8 cellular contexts compared by ENCODE assay signal in the genomic region with DNA sequence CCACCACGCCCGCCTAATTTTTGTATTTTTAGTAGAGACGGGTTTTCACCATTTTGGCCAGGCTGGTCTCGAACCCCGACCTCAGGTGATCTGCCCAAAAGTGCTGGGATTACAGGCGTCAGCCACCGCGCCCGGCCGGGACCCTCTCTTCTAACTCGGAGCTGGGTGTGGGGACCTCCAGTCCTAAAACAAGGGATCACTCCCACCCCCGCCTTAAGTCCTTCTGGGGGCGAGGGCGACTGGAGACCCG. TPM values are rescaled to one million over a fixed set of nuclear protein-coding genes. Genes with fewer than 3 reads are reported as not detected.
A peak's percentile ranks its signal among the peaks of the same experiment; 100 is the strongest.
DNase-seq lines count a peak whose midpoint lies in the region; ATAC-seq, FAIRE-seq and TF ChIP-seq lines count a peak whose summit lies in the region.
"Not testable (repeated sequence)": the region's sequence is repeated elsewhere in the genome, so short reads cannot be mapped to it uniquely, and the experiment has no call there.

No MANE protein-coding gene starts in this region.

- dilution Hi-C loops in keratinocyte (cut with MboI; ENCODE audit: extremely low pct_ligation_motif_present, low sequenced_read_pairs): not testable (repeated sequence)

- not testable (repeated sequence) for H3K27me3 ChIP-seq in Caco-2 (replicated peaks; ENCODE audit: control insufficient read depth, insufficient read depth, low read length); Panc1 (ENCODE audit: control insufficient read depth, insufficient read depth, low read length); keratinocyte (ENCODE audit: control insufficient read depth, extremely low read depth, insufficient read depth, low read length); neuronal stem cell (ENCODE audit: control insufficient read depth in 3 of 3, insufficient read depth in 3 of 3, low read depth in 1 of 3, low read length in 3 of 3); suprapubic skin

- not testable (repeated sequence) for FAIRE-seq in keratinocyte (lab: Jason Lieb, UNC)

- DNase-seq in Caco-2; Panc1 (ENCODE audit: low read depth, low spot score); keratinocyte (ENCODE audit: low read depth, low spot score); neuronal stem cell (ENCODE audit: low spot score); suprapubic skin (ENCODE audit: low spot score in 2 of 2): not testable (repeated sequence)
- DNase-seq in effector memory CD8-positive, alpha-beta T cell: peak in 1 of 3 experiments; percentile 31

- not testable (repeated sequence) for H3K9me3 Mint-ChIP-seq in Caco-2 (ENCODE audit: unreplicated experiment); activated naive CD4-positive, alpha-beta T cell treated with anti-CD3 and anti-CD28 coated beads, Interleukin-2, amount 50 U/mL, for 24 hours; effector memory CD8-positive, alpha-beta T cell

- ATAC-seq in HG02623 (IDR thresholded peaks at IDR 0.05; ENCODE audit: unreplicated experiment) (peak; percentile 11), Panc1 (peak; percentile 14)
- ATAC-seq in effector memory CD8-positive, alpha-beta T cell (replicated peaks): peak; percentile 0

- peak overlapping the region; percentile 90 for H3K4me3 Mint-ChIP-seq in Caco-2 (ENCODE audit: unreplicated experiment)
- H3K4me3 Mint-ChIP-seq in activated naive CD4-positive, alpha-beta T cell treated with anti-CD3 and anti-CD28 coated beads, Interleukin-2, amount 50 U/mL, for 24 hours: peak overlapping the region; percentile 93
- peak overlapping the region; percentile 94 to 95 for H3K4me3 Mint-ChIP-seq in effector memory CD8-positive, alpha-beta T cell

- in situ Hi-C loops in Panc1 (cut with HindIII; ENCODE audit: low pct_unique_long_range_greater_than_20kb, low sequenced_read_pairs): not testable (repeated sequence)

- H3K27ac ChIP-seq in Panc1 (ENCODE audit: low read length): peak overlapping the region; percentile 97
- peak overlapping the region; percentile 88 for H3K27ac ChIP-seq in keratinocyte (ENCODE audit: control insufficient read depth, insufficient read depth, low read length)
- peak overlapping the region; percentile 98 for H3K27ac ChIP-seq in neuronal stem cell (replicated peaks; ENCODE audit: low read length)
- peak overlapping the region; percentile 96 for H3K27ac ChIP-seq in suprapubic skin

- TF ChIP-seq EP300 in suprapubic skin (IDR thresholded peaks at IDR 0.05): not testable (repeated sequence)

- not testable (repeated sequence) for H3K4me1 Mint-ChIP-seq in Caco-2 (ENCODE audit: low read depth, unreplicated experiment)
- H3K4me1 Mint-ChIP-seq in activated naive CD4-positive, alpha-beta T cell treated with anti-CD3 and anti-CD28 coated beads, Interleukin-2, amount 50 U/mL, for 24 hours: peaks cover 46% of the 10 kb centered on the region
- H3K4me1 Mint-ChIP-seq in effector memory CD8-positive, alpha-beta T cell (ENCODE audit: low read depth in 2 of 2): peaks cover 29 to 31% of the 10 kb centered on the region in 2 donors

- not testable (repeated sequence) for H3K4ac ChIP-seq in neuronal stem cell (ENCODE audit: low read length)

- H3K9me3 ChIP-seq in Caco-2; Panc1 (ENCODE audit: control insufficient read depth, insufficient read depth, low read depth, low read length); keratinocyte (ENCODE audit: control insufficient read depth, low read depth, low read length); neuronal stem cell (replicated peaks in 1 of 2; ENCODE audit: control insufficient read depth in 2 of 2, insufficient read depth in 1 of 2, low read depth in 1 of 2, low read length in 2 of 2); suprapubic skin: not testable (repeated sequence)

- not testable (repeated sequence) for H4K91ac ChIP-seq in neuronal stem cell (ENCODE audit: low read depth, low read length, poor library complexity)

- peak overlapping the region; percentile 99 for H3K27ac Mint-ChIP-seq in Caco-2 (ENCODE audit: unreplicated experiment)
- H3K27ac Mint-ChIP-seq in activated naive CD4-positive, alpha-beta T cell treated with anti-CD3 and anti-CD28 coated beads, Interleukin-2, amount 50 U/mL, for 24 hours: peak overlapping the region; percentile 95
- peak overlapping the region; percentile 97 to 98 for H3K27ac Mint-ChIP-seq in effector memory CD8-positive, alpha-beta T cell

- not testable (repeated sequence) for H2AFZ ChIP-seq in keratinocyte (ENCODE audit: control insufficient read depth, low read length); neuronal stem cell (ENCODE audit: low read length)

- H2BK12ac ChIP-seq in neuronal stem cell (ENCODE audit: low read length): peak overlapping the region; percentile 73

- H3K4me2 ChIP-seq in keratinocyte (ENCODE audit: control insufficient read depth, extremely low read depth, insufficient read depth, low read depth, low read length) (peak overlapping the region; percentile 23), neuronal stem cell (ENCODE audit: insufficient read depth, low read length, poor library complexity, severe bottlenecking) (peak overlapping the region; percentile 40)

- TF ChIP-seq CTCF in Caco-2 (IDR thresholded peaks at IDR 0.05; ENCODE audit: insufficient read depth in 1 of 2, low read depth in 1 of 2, low read length in 1 of 2, severe bottlenecking in 1 of 2, unreplicated experiment in 1 of 2); Panc1 (IDR thresholded peaks at IDR 0.05); keratinocyte (optimal IDR thresholded peaks at IDR 0.05 in 1 of 3, IDR thresholded peaks at IDR 0.05 in 1 of 3, conservative IDR thresholded peaks at IDR 0.05 in 1 of 3; ENCODE audit: extremely low read depth in 1 of 3, insufficient read depth in 2 of 3, low read length in 3 of 3); suprapubic skin (IDR thresholded peaks at IDR 0.05): not testable (repeated sequence)

- peaks cover 21% of the 10 kb centered on the region for H4K20me1 ChIP-seq in keratinocyte (ENCODE audit: control insufficient read depth, extremely low read depth, insufficient read depth, low read length)

- H3K36me3 Mint-ChIP-seq in Caco-2 (ENCODE audit: insufficient read depth, unreplicated experiment): peaks cover 60% of the 10 kb centered on the region
- not testable (repeated sequence) for H3K36me3 Mint-ChIP-seq in activated naive CD4-positive, alpha-beta T cell treated with anti-CD3 and anti-CD28 coated beads, Interleukin-2, amount 50 U/mL, for 24 hours
- H3K36me3 Mint-ChIP-seq in effector memory CD8-positive, alpha-beta T cell (ENCODE audit: insufficient read depth): peaks cover 45% of the 10 kb centered on the region

- peak overlapping the region; percentile 87 for H2BK120ac ChIP-seq in neuronal stem cell (ENCODE audit: low read depth, low read length)

- peak overlapping the region; percentile 99 for H3K23ac ChIP-seq in neuronal stem cell (ENCODE audit: low read depth, low read length, poor library complexity)

- not testable (repeated sequence) for H3K36me3 ChIP-seq in Caco-2 (ENCODE audit: control insufficient read depth, insufficient read depth, low read length); Panc1 (ENCODE audit: control insufficient read depth, insufficient read depth, low read length); suprapubic skin
- H3K36me3 ChIP-seq in keratinocyte (ENCODE audit: control insufficient read depth in 2 of 2, extremely low read depth in 1 of 2, insufficient read depth in 2 of 2, low read length in 2 of 2) (peaks cover 18 to 33% of the 10 kb centered on the region in 2 experiments), neuronal stem cell (replicated peaks in 1 of 2; ENCODE audit: control insufficient read depth in 2 of 2, insufficient read depth in 2 of 2, low read length in 2 of 2) (peaks cover 23 to 45% of the 10 kb centered on the region in 2 donors)

- H3K14ac ChIP-seq in neuronal stem cell (ENCODE audit: low read length): not testable (repeated sequence)

- peaks cover 52% of the 10 kb centered on the region for H3K79me2 ChIP-seq in keratinocyte (ENCODE audit: control insufficient read depth, insufficient read depth, low read length)

- peak overlapping the region; percentile 99 for H2AK5ac ChIP-seq in neuronal stem cell (ENCODE audit: low read depth, low read length)

- WGBS in neuronal stem cell (ENCODE audit: extremely low coverage in 2 of 2, insufficient read length in 2 of 2, insufficient replicate concordance in 1 of 2), 2 donors: no CpG with 5 or more reads among the region's 15 CpGs
- WGBS in suprapubic skin: 0% methylated on average over 10 of the region's 15 CpGs

- not testable (repeated sequence) for H3K27me3 Mint-ChIP-seq in Caco-2 (ENCODE audit: insufficient read depth, unreplicated experiment); activated naive CD4-positive, alpha-beta T cell treated with anti-CD3 and anti-CD28 coated beads, Interleukin-2, amount 50 U/mL, for 24 hours; effector memory CD8-positive, alpha-beta T cell

- H3K4me3 ChIP-seq in Caco-2 (ENCODE audit: low read depth, low read length) (peak overlapping the region; percentile 87), Panc1 (ENCODE audit: low read depth in 2 of 2, low read length in 2 of 2) (peak overlapping the region; percentile 75 to 82), keratinocyte (ENCODE audit: control insufficient read depth in 2 of 3, extremely low read depth in 1 of 3, insufficient read depth in 2 of 3, low read depth in 1 of 3, low read length in 3 of 3) (peak overlapping the region; percentile 85 to 98 (median 87)), neuronal stem cell (ENCODE audit: low read length in 2 of 2) (peak overlapping the region; percentile 56 to 88), suprapubic skin (peak overlapping the region; percentile 60)

- H3K79me1 ChIP-seq in neuronal stem cell (ENCODE audit: low read depth, low read length): not testable (repeated sequence)

- H3K9ac ChIP-seq in keratinocyte (ENCODE audit: control insufficient read depth, extremely low read depth, insufficient read depth, low read length) (peak overlapping the region; percentile 94), neuronal stem cell (ENCODE audit: low read depth, low read length, poor library complexity) (peak overlapping the region; percentile 91)

- CTCF ChIA-PET in Caco-2 (lab: Charles Lee): interaction anchor here (1.2 to 1.9 kb wide), 3 partner anchors 36 to 373 kb away, joined by 3 to 7 read pairs (median 6); a partner anchor contains a TSS
- CTCF ChIA-PET in Panc1 (lab: Charles Lee): not testable (repeated sequence)

- not testable (repeated sequence) for BruUV-seq in Caco-2 (replicated peaks; lab: Mats Ljungman, UMichigan); Panc1 (replicated peaks; lab: Mats Ljungman, UMichigan)

- H3K9me1 ChIP-seq in keratinocyte (ENCODE audit: control insufficient read depth, extremely low read depth, insufficient read depth, low read length): not testable (repeated sequence)

- intact Hi-C loops in Caco-2 (cut with micrococcal nuclease; ENCODE audit: unreplicated experiment): loop anchor here (5.0 kb wide), 1 partner anchor 153 kb away; no protein-coding TSS in a partner anchor
- intact Hi-C loops in Panc1 (cut with micrococcal nuclease; ENCODE audit: unreplicated experiment): not testable (repeated sequence)

- POLR2A ChIA-PET in Caco-2 (lab: Charles Lee): interaction anchor here (0.5 to 1.3 kb wide), 2 partner anchors 33 to 211 kb away, joined by 3 to 4 read pairs; no protein-coding TSS in a partner anchor
- POLR2A ChIA-PET in Panc1 (lab: Charles Lee): interaction anchor here (0.5 to 1.6 kb wide), 2 partner anchors 54 to 150 kb away, joined by 4 to 6 read pairs; no protein-coding TSS in a partner anchor

- not testable (repeated sequence) for H4K8ac ChIP-seq in neuronal stem cell (ENCODE audit: low read depth, low read length)

- TF ChIP-seq POLR2A in suprapubic skin (IDR thresholded peaks at IDR 0.05): not testable (repeated sequence)

- peaks cover 40% of the 10 kb centered on the region for H3K4me1 ChIP-seq in Caco-2
- H3K4me1 ChIP-seq in Panc1 (ENCODE audit: control insufficient read depth, insufficient read depth, low read length): peaks cover 41% of the 10 kb centered on the region
- H3K4me1 ChIP-seq in keratinocyte (ENCODE audit: control insufficient read depth, extremely low read depth, insufficient read depth, low read length): peaks cover 51% of the 10 kb centered on the region
- H3K4me1 ChIP-seq in neuronal stem cell (ENCODE audit: control insufficient read depth in 2 of 2, insufficient read depth in 1 of 2, low read depth in 1 of 2, low read length in 2 of 2): peaks cover 9 to 12% of the 10 kb centered on the region in 2 donors
- peaks cover 80% of the 10 kb centered on the region for H3K4me1 ChIP-seq in suprapubic skin

- H2BK15ac ChIP-seq in neuronal stem cell (ENCODE audit: low read length): not testable (repeated sequence)

- peak overlapping the region; percentile 100 for H3K18ac ChIP-seq in neuronal stem cell (ENCODE audit: low read length)

- peak overlapping the region; percentile 99 for H2BK5ac ChIP-seq in neuronal stem cell (ENCODE audit: low read length)

RNA-seq across cellular contexts. Expression of a gene that starts 0.7 kb away (rescaled TPM):
- total RNA-seq in Caco-2 (2022): 68.9 and 83.4 TPM in 2 replicates
- 203 TPM for total RNA-seq in Panc1 (2021; ENCODE audit: unreplicated experiment)
- polyA plus RNA-seq in Panc1 (2012; ENCODE audit: insufficient read length): 110 TPM
- 182 to 325 TPM (median 241 TPM) in 3 replicates for polyA plus RNA-seq in keratinocyte
- polyA plus RNA-seq in keratinocyte (2011; ENCODE audit: low read depth): 88.4 TPM
- 106 and 112 TPM in 2 replicates for polyA plus RNA-seq in keratinocyte (2011; cell fraction: cytosol; rRNA removed)
- polyA plus RNA-seq in keratinocyte (2011; cell fraction: nucleus; rRNA removed): 592 and 620 TPM in 2 replicates
- polyA plus RNA-seq in keratinocyte (2012; ENCODE audit: low replicate concordance): 111 and 279 TPM in 2 replicates
- 329 to 852 TPM (median 451 TPM) in 3 replicates for polyA minus RNA-seq in keratinocyte
- polyA minus RNA-seq in keratinocyte (2011; cell fraction: cytosol; rRNA and poly(A)+ RNA removed): 266 TPM
- 877 and 920 TPM in 2 replicates for polyA minus RNA-seq in keratinocyte (2011; cell fraction: nucleus; rRNA and poly(A)+ RNA removed)
- polyA plus RNA-seq in neuronal stem cell (2013, experiment 1 of 2): 54.8 TPM
- 55.5 TPM for polyA plus RNA-seq in neuronal stem cell (2013, experiment 2 of 2)
- total RNA-seq in suprapubic skin: 100 to 1,000 TPM in 2 of 4 donors, 10 to 100 TPM in 2; 48.1 to 174 (median 119) TPM
